Comparison of ENCODE assay signal across 10 cellular contexts in genomic region chr22:39900306-39901227, GRCh38. TPM values are rescaled to one million over a fixed set of nuclear protein-coding genes. Genes with fewer than 3 reads are reported as not detected.
DNase-seq lines count a peak whose midpoint lies in the region; ATAC-seq and TF ChIP-seq lines count a peak whose summit lies in the region.
"Had no signal": no experiment of that assay in that cellular context is flagged by ENCODE, and none has a peak within 500 bp of the region (broad histone marks: within the 10 kb centered on the region; RNA-seq: fewer than 3 reads in every experiment).

TSS of gene GRAP2 (plus strand) at chr22:39901084. CDS start at chr22:39947107, 46,023 bp downstream.

- no peaks in the 10 kb centered on the region for H3K27me3 ChIP-seq in mononuclear cell (ENCODE audit: insufficient read depth, low read length)

- CTCF ChIA-PET in activated CD4-positive, alpha-beta T cell treated with anti-CD3 and anti-CD28 coated beads for 36 hours (lab: Charles Lee) = interaction anchor here (0.6 to 1.6 kb wide), 2 partner anchors 8 to 93 kb away, joined by 3 to 5 read pairs; no protein-coding TSS in a partner anchor
- CTCF ChIA-PET in RWPE1 (lab: Yijun Ruan, JAX) = no interaction called here

- peaks cover 41% of the 10 kb centered on the region for H3K4me1 ChIP-seq in mononuclear cell (ENCODE audit: insufficient read depth, low read length)

- in situ Hi-C loops in GM13977 (cut with MboI; ENCODE audit: low pct_unique_long_range_greater_than_20kb, low sequenced_read_pairs, unreplicated experiment) = no loop called here

- DNase-seq in GM13977 (ENCODE audit: low spot score) (peak; percentile 48), posterior vena cava (ENCODE audit: low spot score) (no peak), RWPE1 (ENCODE audit: low spot score) (no peak), middle frontal gyrus (ENCODE audit: extremely low spot score, low spot score) (no peak), NCI-H1092 treated with DMSO at 0.1 percent for 48 hours (lab: John Stamatoyannopoulos, UW) (no peak)
- peak; percentile 77 for DNase-seq in activated CD4-positive, alpha-beta T cell treated with anti-CD3 and anti-CD28 coated beads for 36 hours

- no peaks in the 10 kb centered on the region for H3K9me3 Mint-ChIP-seq in activated CD4-positive, alpha-beta T cell treated with anti-CD3 and anti-CD28 coated beads for 36 hours (ENCODE audit: low read depth)

- H3K27me3 Mint-ChIP-seq in activated CD4-positive, alpha-beta T cell treated with anti-CD3 and anti-CD28 coated beads for 36 hours = no peaks in the 10 kb centered on the region

- H3K27ac Mint-ChIP-seq in activated CD4-positive, alpha-beta T cell treated with anti-CD3 and anti-CD28 coated beads for 36 hours = peak within 1 kb of the TSS; percentile 100

- no peak for TF ChIP-seq CTCF in GM13977 (IDR thresholded peaks at IDR 0.05; ENCODE audit: extremely low read depth, insufficient read depth, missing control alignments)
- no peak for TF ChIP-seq CTCF in RWPE1 (conservative IDR thresholded peaks at IDR 0.05; ENCODE audit: low read depth)

- H3K4me3 Mint-ChIP-seq in activated CD4-positive, alpha-beta T cell treated with anti-CD3 and anti-CD28 coated beads for 36 hours = peak within 1 kb of the TSS; percentile 86

- ATAC-seq in HG03097 (IDR thresholded peaks at IDR 0.05; ENCODE audit: low FRiP score, unreplicated experiment) = peak; percentile 62
- ATAC-seq in activated CD4-positive, alpha-beta T cell treated with anti-CD3 and anti-CD28 coated beads for 36 hours = peak; percentile 89
- ATAC-seq: HCT116 had no signal

- H3K36me3 Mint-ChIP-seq in activated CD4-positive, alpha-beta T cell treated with anti-CD3 and anti-CD28 coated beads for 36 hours (ENCODE audit: low read depth) = peaks cover 8% of the 10 kb centered on the region

- no peak within 1 kb of the TSS for H3K27ac ChIP-seq in RWPE1

- intact Hi-C loops in activated CD4-positive, alpha-beta T cell treated with anti-CD3 and anti-CD28 coated beads for 36 hours (cut with DNase I, micrococcal nuclease) = loop anchor here in 1 of 2 experiments (2.0 to 10.0 kb wide), 4 partner anchors 26 to 366 kb away; partner anchors contain the start of genes RPS19BP1 and TMA7B
- intact Hi-C loops in posterior vena cava (cut with DNase I) = no loop called here

- H3K9me3 ChIP-seq in mononuclear cell (ENCODE audit: low read depth, low read length) = no peaks in the 10 kb centered on the region

- H3K4me3 ChIP-seq in mononuclear cell (ENCODE audit: low read length) = peak within 1 kb of the TSS; percentile 65

- POLR2A ChIA-PET in activated CD4-positive, alpha-beta T cell treated with anti-CD3 and anti-CD28 coated beads for 36 hours (lab: Charles Lee) = interaction anchor here (0.6 kb wide), 1 partner anchor 100 kb away, joined by 3 read pairs; no protein-coding TSS in a partner anchor
- POLR2A ChIA-PET in RWPE1 (lab: Yijun Ruan, JAX; ENCODE audit: low non-redundant PET) = no interaction called here

- peaks cover 20% of the 10 kb centered on the region for H3K4me1 Mint-ChIP-seq in activated CD4-positive, alpha-beta T cell treated with anti-CD3 and anti-CD28 coated beads for 36 hours

RNA-seq across cellular contexts. Expression of gene GRAP2, which starts in this region (rescaled TPM):
- total RNA-seq in activated CD4-positive, alpha-beta T cell treated with anti-CD3 and anti-CD28 coated beads for 36 hours = 10 to 100 TPM; 40.6 to 45.5 TPM
- total RNA-seq in mononuclear cell = 94.1 TPM
- 1 to 10 TPM; 2.0 to 4.1 TPM for total RNA-seq in posterior vena cava
- total RNA-seq: dermis microvascular lymphatic vessel endothelial cell had no signal

Comparison
In these comparisons a context has a peak if more than half of its experiments do, and no peak if none do; other contexts are left out.
1. RNA of gene GRAP2 (total RNA-seq): 94.1 TPM in mononuclear cell (single experiment) and 40.6 to 45.5 TPM in activated CD4-positive, alpha-beta T cell treated with anti-CD3 and anti-CD28 coated beads for 36 hours; 2.0 to 4.1 TPM in posterior vena cava; every median in the first group is over 4 times any median in the second.
2. DNase-seq: peak in GM13977 (single experiment) and activated CD4-positive, alpha-beta T cell treated with anti-CD3 and anti-CD28 coated beads for 36 hours (single experiment); none in posterior vena cava (single experiment), RWPE1 (single experiment), middle frontal gyrus (single experiment) and NCI-H1092 treated with DMSO at 0.1 percent for 48 hours (single experiment).